ENCODE assay signal across 28 cellular contexts in genomic region chr2:171813126-171813525, GRCh38.
"Had no signal": no experiment of that assay in that cellular context is flagged by ENCODE, and none has a peak within 500 bp of the region (broad histone marks: within the 10 kb centered on the region; RNA-seq: fewer than 3 reads in every experiment).

No MANE protein-coding gene starts in this region.

- DNase-seq: activated CD4-positive, alpha-beta memory T cell treated with anti-CD3 and anti-CD28 coated beads, Interleukin-2, amount 10 ng/mL, durations not matched to agents 7 days and 5 days; activated CD4-positive, alpha-beta T cell treated with anti-CD3 and anti-CD28 coated beads for 36 hours; activated CD4-positive, alpha-beta T cell treated with anti-CD3 and anti-CD28 coated beads, Interleukin-2, amount 50 U/mL, for 1 hour; activated CD4-positive, CD25-positive, alpha-beta regulatory T cell; activated gamma-delta T cell treated with Interleukin-2 at 50 U/mL for 16 hours; activated naive CD4-positive, alpha-beta T cell treated with anti-CD3 and anti-CD28 coated beads, Interleukin-2, amount 10 ng/mL, durations not matched to agents 7 days and 5 days; activated naive CD8-positive, alpha-beta T cell treated with anti-CD3 and anti-CD28 coated beads for 36 hours; activated T-cell treated with anti-CD3 and anti-CD28 coated beads for 4 hours; activated T-cell treated with anti-CD3 and anti-CD28 coated beads, Interleukin-2, amount 50 U/mL, for 48 hours; brain microvascular endothelial cell; cerebellar nuclear complex; KBM-7; NCI-H146; NCI-H187 treated with DMSO at 0.1 percent for 48 hours; NCI-H2081 treated with DMSO at 0.1 percent for 48 hours; NCI-H226; NCI-H526; NCI-H774; NK-92 treated with Interleukin-12 subunit alpha and Interleukin-12 subunit beta, amount 100 ng/mL, for 24 hours; OCI-M1; RPMI8226; SHP77; T-helper 17 cell; T-helper 9 cell had no signal

- H3K4me3 ChIP-seq: cardiac muscle cell, SJSA1 had no signal

- H3K36me3 ChIP-seq: brain microvascular endothelial cell had no signal

- H3K27ac ChIP-seq: brain microvascular endothelial cell, cardiac muscle cell, SJSA1 had no signal

- ATAC-seq: activated CD4-positive, alpha-beta T cell treated with anti-CD3 and anti-CD28 coated beads for 36 hours; Panc1; SK-N-SH treated with all-trans-retinoic acid at 6 μM for 48 hours; T-helper 17 cell had no signal

- H3K9me3 ChIP-seq: SJSA1 had no signal

- H3K27me3 ChIP-seq: brain microvascular endothelial cell, cardiac muscle cell, SJSA1 had no signal
